ENCODE assay signal across 8 cellular contexts in the genomic region with DNA sequence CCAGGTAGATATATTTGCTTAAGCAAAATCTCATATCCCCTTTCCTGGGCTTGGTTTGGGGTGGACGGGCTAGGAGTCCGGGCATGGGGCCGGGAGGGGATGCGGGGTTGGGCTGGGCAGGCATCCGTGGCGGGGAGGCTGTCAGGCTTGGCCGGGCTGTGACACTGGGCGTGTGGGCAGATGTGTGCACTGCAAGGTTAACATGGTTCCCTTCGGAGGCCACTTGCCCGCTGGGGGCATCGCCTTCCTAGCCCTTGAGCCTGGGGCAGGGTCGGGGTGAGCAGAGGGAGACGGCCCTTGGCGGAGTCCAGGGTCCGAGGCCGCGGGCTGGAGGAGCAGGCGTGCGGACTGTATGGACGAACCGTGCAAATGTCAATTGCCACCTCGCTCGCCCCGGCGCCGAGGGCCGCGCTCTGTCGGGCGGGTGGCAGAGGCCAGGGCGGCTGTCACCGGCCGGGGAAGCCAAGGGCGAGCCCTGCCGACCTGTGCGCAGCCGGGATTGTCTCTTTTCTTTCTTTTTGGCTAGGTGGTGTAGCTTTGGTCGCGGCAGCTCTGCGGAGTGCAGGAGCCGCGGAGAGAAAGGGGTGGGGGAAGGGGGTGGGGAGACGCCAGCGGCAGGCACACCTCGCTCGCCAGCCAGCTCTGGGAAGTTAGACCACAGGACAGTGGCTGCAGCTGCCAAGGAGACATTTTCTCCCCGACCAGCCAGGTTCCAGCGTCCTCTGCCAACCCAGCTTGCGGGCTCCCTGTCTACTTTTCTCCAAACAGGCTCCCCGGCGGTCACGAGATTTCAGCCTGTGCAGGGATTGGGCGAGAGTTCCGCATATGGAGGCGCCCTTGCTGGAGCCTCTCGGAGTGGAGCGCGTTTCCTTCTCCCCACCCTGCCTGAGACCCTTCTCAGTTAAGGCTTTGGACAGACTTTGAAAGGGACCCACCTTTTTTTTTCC. TPM values are rescaled to one million over a fixed set of nuclear protein-coding genes. Genes with fewer than 3 reads are reported as not detected.
DNase-seq lines count a peak whose midpoint lies in the region; ATAC-seq and TF ChIP-seq lines count a peak whose summit lies in the region.

No MANE protein-coding gene starts in this region.

- peaks cover 4 to 13% of the 10 kb centered on the region in 2 experiments for H3K79me1 ChIP-seq in IMR-90 (ENCODE audit: low read depth in 1 of 2, low read length in 2 of 2)

- 0 out of 2 replicates have a peak overlapping the region, but pooled peaks have one; percentile 16 for H4K91ac ChIP-seq in IMR-90 (ENCODE audit: insufficient read depth, low read depth, low read length)

- peak; percentile 43 for ATAC-seq in GM21515 (IDR thresholded peaks at IDR 0.05; ENCODE audit: unreplicated experiment)
- ATAC-seq in IMR-90 (ENCODE audit: low read depth) = peak; percentile 41
- peak; percentile 30 for ATAC-seq in naive thymus-derived CD4-positive, alpha-beta T cell
- peak; percentile 59 for ATAC-seq in stimulated activated memory B cell treated with anti-CD40 and anti-IgM and Interleukin-4, amounts not matched to agents 10 μg/mL and 1 μg/mL and 100 μg/mL, for 72 hours

- peak overlapping the region; percentile 81 for H3K27ac ChIP-seq in IMR-90 (ENCODE audit: insufficient read depth, low read length)
- peak overlapping the region; percentile 89 for H3K27ac ChIP-seq in naive thymus-derived CD4-positive, alpha-beta T cell (ENCODE audit: low read depth, low read length)

- H3K4me3 ChIP-seq in IMR-90 (ENCODE audit: insufficient read depth, low read depth, low read length) = peak overlapping the region; percentile 100
- peak overlapping the region; percentile 83 for H3K4me3 ChIP-seq in naive thymus-derived CD4-positive, alpha-beta T cell (ENCODE audit: low read length)

- H2AFZ ChIP-seq in IMR-90 (replicated peaks; ENCODE audit: low read length, poor library complexity) = peak overlapping the region; percentile 89

- H3K4me1 Mint-ChIP-seq in activated T-helper 1 cell treated with anti-CD3 and anti-CD28 coated beads, Interleukin-12 subunit alpha, Interleukin-12 subunit beta, Interleukin-2, Interleukin-4 antibody, amounts not matched to agents 30 ng/mL and 10 ng/mL and 1 ng/mL, durations not matched to agents 14 hours and 24 hours and 36 hours (ENCODE audit: low read depth) = peaks cover 28% of the 10 kb centered on the region
- peaks cover 22 to 43% (median 30%) of the 10 kb centered on the region in 7 donors for H3K4me1 Mint-ChIP-seq in naive thymus-derived CD4-positive, alpha-beta T cell
- H3K4me1 Mint-ChIP-seq in stimulated activated memory B cell treated with anti-CD40 and anti-IgM and Interleukin-4, amounts not matched to agents 10 μg/mL and 1 μg/mL and 100 μg/mL, for 72 hours = peaks cover 25% of the 10 kb centered on the region

- no peak overlapping the region for H2BK15ac ChIP-seq in IMR-90 (ENCODE audit: low read depth, low read length)

- peaks cover 2% of the 10 kb centered on the region; the same call in 1 of the 2 replicates for H3K4me1 ChIP-seq in IMR-90 (ENCODE audit: control insufficient read depth, insufficient read depth, low read length)
- H3K4me1 ChIP-seq in naive thymus-derived CD4-positive, alpha-beta T cell (ENCODE audit: control insufficient read depth in 2 of 2, insufficient read depth in 2 of 2, low read length in 2 of 2) = peaks cover 6 to 17% of the 10 kb centered on the region in 2 donors

- peak overlapping the region; percentile 23 to 37; a peak in 2 of 4 replicates for H4K8ac ChIP-seq in IMR-90 (ENCODE audit: low read depth in 2 of 2, low read length in 2 of 2)

- WGBS in IMR-90 (ENCODE audit: extremely low coverage in 2 of 2, insufficient read length in 1 of 2), 2 experiments = 0% methylated on average over 28 of the region's 58 CpGs; no CpG with 5 or more reads in 1 of the 2 experiments

- peak overlapping the region; percentile 60; the same call in 1 of the 2 replicates for H3K18ac ChIP-seq in IMR-90 (ENCODE audit: low read depth, low read length)

- H4K5ac ChIP-seq in IMR-90 (ENCODE audit: low read depth, low read length) = 0 out of 2 replicates have a peak overlapping the region, but pooled peaks have one; percentile 4

- H3K27me3 ChIP-seq in IMR-90 (ENCODE audit: control insufficient read depth, insufficient read depth, low read length) = no peaks in the 10 kb centered on the region
- no peaks in the 10 kb centered on the region for H3K27me3 ChIP-seq in naive thymus-derived CD4-positive, alpha-beta T cell (ENCODE audit: control insufficient read depth in 2 of 2, insufficient read depth in 2 of 2, low read length in 2 of 2)

- H3K23ac ChIP-seq in IMR-90 (ENCODE audit: low read depth, low read length) = peak overlapping the region; percentile 82; the same call in 1 of the 2 replicates

- H3K27me3 Mint-ChIP-seq in activated T-helper 1 cell treated with anti-CD3 and anti-CD28 coated beads, Interleukin-12 subunit alpha, Interleukin-12 subunit beta, Interleukin-2, Interleukin-4 antibody, amounts not matched to agents 30 ng/mL and 10 ng/mL and 1 ng/mL, durations not matched to agents 14 hours and 24 hours and 36 hours (ENCODE audit: insufficient read depth) = no peaks in the 10 kb centered on the region
- no peaks in the 10 kb centered on the region for H3K27me3 Mint-ChIP-seq in naive thymus-derived CD4-positive, alpha-beta T cell
- no peaks in the 10 kb centered on the region for H3K27me3 Mint-ChIP-seq in stimulated activated memory B cell treated with anti-CD40 and anti-IgM and Interleukin-4, amounts not matched to agents 10 μg/mL and 1 μg/mL and 100 μg/mL, for 72 hours

- 0 out of 2 replicates have a peak overlapping the region, but pooled peaks have one; percentile 57 for H3K14ac ChIP-seq in IMR-90 (replicated peaks; ENCODE audit: low read depth, low read length)

- H2BK5ac ChIP-seq in IMR-90 (ENCODE audit: low read depth, low read length, poor library complexity, severe bottlenecking) = peak overlapping the region; percentile 62

- peaks cover 9% of the 10 kb centered on the region for H3K36me3 Mint-ChIP-seq in activated T-helper 1 cell treated with anti-CD3 and anti-CD28 coated beads, Interleukin-12 subunit alpha, Interleukin-12 subunit beta, Interleukin-2, Interleukin-4 antibody, amounts not matched to agents 30 ng/mL and 10 ng/mL and 1 ng/mL, durations not matched to agents 14 hours and 24 hours and 36 hours (ENCODE audit: low read depth)
- H3K36me3 Mint-ChIP-seq in naive thymus-derived CD4-positive, alpha-beta T cell = peaks cover 0 to 16% (median 11%) of the 10 kb centered on the region in 5 donors
- H3K36me3 Mint-ChIP-seq in stimulated activated memory B cell treated with anti-CD40 and anti-IgM and Interleukin-4, amounts not matched to agents 10 μg/mL and 1 μg/mL and 100 μg/mL, for 72 hours = peaks cover 19% of the 10 kb centered on the region

- peak overlapping the region; percentile 86 for H3K27ac Mint-ChIP-seq in activated T-helper 1 cell treated with anti-CD3 and anti-CD28 coated beads, Interleukin-12 subunit alpha, Interleukin-12 subunit beta, Interleukin-2, Interleukin-4 antibody, amounts not matched to agents 30 ng/mL and 10 ng/mL and 1 ng/mL, durations not matched to agents 14 hours and 24 hours and 36 hours
- peak overlapping the region; percentile 82 to 95 (median 88) for H3K27ac Mint-ChIP-seq in naive thymus-derived CD4-positive, alpha-beta T cell
- H3K27ac Mint-ChIP-seq in stimulated activated memory B cell treated with anti-CD40 and anti-IgM and Interleukin-4, amounts not matched to agents 10 μg/mL and 1 μg/mL and 100 μg/mL, for 72 hours = peak overlapping the region; percentile 96

- 0 out of 2 replicates have a peak overlapping the region, but pooled peaks have one; percentile 20 for H2AK5ac ChIP-seq in IMR-90 (ENCODE audit: low read depth, low read length)

- intact Hi-C loops in IMR-90 (cut with micrococcal nuclease) = no loop called here
- intact Hi-C loops in activated T-helper 1 cell treated with anti-CD3 and anti-CD28 coated beads, Interleukin-12 subunit alpha, Interleukin-12 subunit beta, Interleukin-2, Interleukin-4 antibody, amounts not matched to agents 30 ng/mL and 10 ng/mL and 1 ng/mL, durations not matched to agents 14 hours and 24 hours and 36 hours (cut with micrococcal nuclease) = loop anchor here (1.0 to 10.0 kb wide), 3 partner anchors 254 to 1496 kb away; a partner anchor contains a TSS
- intact Hi-C loops in naive thymus-derived CD4-positive, alpha-beta T cell (cut with micrococcal nuclease) = loop anchor here (1.0 to 10.0 kb wide), 5 partner anchors 15 to 1754 kb away; a partner anchor contains a TSS

- peak overlapping the region; percentile 97 for H3K4me2 ChIP-seq in IMR-90 (ENCODE audit: low read depth, low read length)

- dilution Hi-C loops in IMR-90 (cut with HindIII; ENCODE audit: low sequenced_read_pairs, unreplicated experiment) = no loop called here

- TF ChIP-seq CTCF in IMR-90 (conservative IDR thresholded peaks at IDR 0.05; ENCODE audit: low read depth, low read length) = no peak

- H3K9me3 ChIP-seq in IMR-90 (ENCODE audit: control insufficient read depth, insufficient read depth, low read length) = no peaks in the 10 kb centered on the region
- H3K9me3 ChIP-seq in naive thymus-derived CD4-positive, alpha-beta T cell (ENCODE audit: control insufficient read depth in 2 of 3, low read length in 3 of 3) = no peaks in the 10 kb centered on the region

- H2BK120ac ChIP-seq in IMR-90 (ENCODE audit: low read depth, low read length) = no peak overlapping the region

- H2AK9ac ChIP-seq in IMR-90 (replicated peaks; ENCODE audit: low read depth, low read length, poor library complexity) = peak overlapping the region; percentile 86

- H3K9me3 Mint-ChIP-seq in activated T-helper 1 cell treated with anti-CD3 and anti-CD28 coated beads, Interleukin-12 subunit alpha, Interleukin-12 subunit beta, Interleukin-2, Interleukin-4 antibody, amounts not matched to agents 30 ng/mL and 10 ng/mL and 1 ng/mL, durations not matched to agents 14 hours and 24 hours and 36 hours = no peaks in the 10 kb centered on the region
- H3K9me3 Mint-ChIP-seq in naive thymus-derived CD4-positive, alpha-beta T cell = peaks cover 0 to 5% (median 0%) of the 10 kb centered on the region in 11 donors
- no peaks in the 10 kb centered on the region for H3K9me3 Mint-ChIP-seq in stimulated activated memory B cell treated with anti-CD40 and anti-IgM and Interleukin-4, amounts not matched to agents 10 μg/mL and 1 μg/mL and 100 μg/mL, for 72 hours

- H2BK20ac ChIP-seq in IMR-90 (ENCODE audit: low read depth, low read length) = no peak overlapping the region

- no peaks in the 10 kb centered on the region for H3K9me1 ChIP-seq in IMR-90 (ENCODE audit: insufficient read depth, low read length)

- DNase-seq in DMS153 (lab: John Stamatoyannopoulos, UW) (peak; percentile 71), IMR-90 (peak; percentile 61), RKO (ENCODE audit: low spot score) (peak; percentile 73), fibroblast of gingiva (ENCODE audit: low read depth) (peak; percentile 77)
- peak; percentile 60 for DNase-seq in activated T-helper 1 cell treated with anti-CD3 and anti-CD28 coated beads, Interleukin-12 subunit alpha, Interleukin-12 subunit beta, Interleukin-2, Interleukin-4 antibody, amounts not matched to agents 30 ng/mL and 10 ng/mL and 1 ng/mL, durations not matched to agents 14 hours and 24 hours and 36 hours (ENCODE audit: low spot score)
- DNase-seq in naive thymus-derived CD4-positive, alpha-beta T cell = peak; percentile 32 to 70 (median 51)

- TF ChIP-seq POLR2A in IMR-90 (IDR thresholded peaks at IDR 0.05; ENCODE audit: low read depth, low read length) = peak; percentile 33; the same call in 1 of the 2 replicates

- peaks cover 3% of the 10 kb centered on the region; the same call in 1 of the 2 replicates for H3K36me3 ChIP-seq in IMR-90 (ENCODE audit: control insufficient read depth, insufficient read depth, low read length)
- peaks cover 0 to 15% (median 0%) of the 10 kb centered on the region in 3 experiments for H3K36me3 ChIP-seq in naive thymus-derived CD4-positive, alpha-beta T cell (ENCODE audit: control insufficient read depth in 2 of 3, insufficient read depth in 3 of 3, low read length in 3 of 3)

- H3K56ac ChIP-seq in IMR-90 (ENCODE audit: extremely low read depth, insufficient read depth, low read length) = peak overlapping the region; percentile 27; the same call in 1 of the 2 replicates

- no peak for TF ChIP-seq RAD21 in IMR-90 (IDR thresholded peaks at IDR 0.05; ENCODE audit: low read length)

- peak overlapping the region; percentile 90 for H3K4me3 Mint-ChIP-seq in activated T-helper 1 cell treated with anti-CD3 and anti-CD28 coated beads, Interleukin-12 subunit alpha, Interleukin-12 subunit beta, Interleukin-2, Interleukin-4 antibody, amounts not matched to agents 30 ng/mL and 10 ng/mL and 1 ng/mL, durations not matched to agents 14 hours and 24 hours and 36 hours
- peak overlapping the region; percentile 81 to 97 (median 90) for H3K4me3 Mint-ChIP-seq in naive thymus-derived CD4-positive, alpha-beta T cell
- peak overlapping the region; percentile 96 for H3K4me3 Mint-ChIP-seq in stimulated activated memory B cell treated with anti-CD40 and anti-IgM and Interleukin-4, amounts not matched to agents 10 μg/mL and 1 μg/mL and 100 μg/mL, for 72 hours

- in situ Hi-C loops in IMR-90 (cut with MboI; ENCODE audit: low sequenced_read_pairs) = no loop called here

- CTCF ChIA-PET in IMR-90 (lab: Yijun Ruan, JAX) = interaction anchor here (0.6 to 1.4 kb wide), 2 partner anchors 10 to 424 kb away, joined by 3 to 4 read pairs; no protein-coding TSS in a partner anchor
- CTCF ChIA-PET in naive thymus-derived CD4-positive, alpha-beta T cell (lab: Charles Lee) = interaction anchor here (0.9 kb wide), 1 partner anchor 254 kb away, joined by 3 read pairs; no protein-coding TSS in a partner anchor

- H3K9ac ChIP-seq in IMR-90 (ENCODE audit: low read depth, low read length) = peak overlapping the region; percentile 92

- peak overlapping the region; percentile 57 for H3K4ac ChIP-seq in IMR-90 (ENCODE audit: low read depth, low read length)

- H4K20me1 ChIP-seq in IMR-90 (ENCODE audit: insufficient read depth, low read length) = no peaks in the 10 kb centered on the region

- POLR2A ChIA-PET in IMR-90 (lab: Charles Lee; ENCODE audit: unreplicated experiment) = interaction anchor here (0.5 to 1.1 kb wide), 3 partner anchors 12 to 856 kb away, joined by 4 to 5 read pairs (median 4); no protein-coding TSS in a partner anchor
- POLR2A ChIA-PET in naive thymus-derived CD4-positive, alpha-beta T cell (lab: Charles Lee) = interaction anchor here (0.7 to 1.0 kb wide), 4 partner anchors 8 to 36 kb away, joined by 3 to 4 read pairs (median 4); no protein-coding TSS in a partner anchor

- BruUV-seq in IMR-90 (replicated peaks; lab: Mats Ljungman, UMichigan) = no TSS peak

RNA-seq across cellular contexts. Expression of a gene that starts 1.3 kb away (rescaled TPM):
- total RNA-seq in IMR-90 (2012; rRNA removed) = 8.1 and 11.9 TPM in 2 replicates
- polyA plus RNA-seq in IMR-90 (2012; rRNA removed) = 15.0 and 16.4 TPM in 2 replicates
- polyA plus RNA-seq in IMR-90 (2012; cell fraction: cytosol; rRNA removed) = 9.3 and 9.5 TPM in 2 replicates
- polyA plus RNA-seq in IMR-90 (2012; cell fraction: nucleus; rRNA removed; ENCODE audit: low replicate concordance) = 46.4 and 90.6 TPM in 2 replicates
- total RNA-seq in activated T-helper 1 cell treated with anti-CD3 and anti-CD28 coated beads, Interleukin-12 subunit alpha, Interleukin-12 subunit beta, Interleukin-2, Interleukin-4 antibody, amounts not matched to agents 30 ng/mL and 10 ng/mL and 1 ng/mL, durations not matched to agents 14 hours and 24 hours and 36 hours = 40.5 and 41.0 TPM in 2 replicates
- total RNA-seq in naive thymus-derived CD4-positive, alpha-beta T cell = 10 to 100 TPM; 42.3 to 98.0 (median 82.8) TPM
- 10 to 100 TPM; 26.8 to 31.1 TPM for polyA plus RNA-seq in naive thymus-derived CD4-positive, alpha-beta T cell

Comparison
In these comparisons a context has a peak if more than half of its experiments do, and no peak if none do; other contexts are left out.
1. Peak in every context shown above with its lines: DNase-seq, ATAC-seq, H3K4me3 ChIP-seq and H3K27ac ChIP-seq.